Comparison of ENCODE assay signal across 19 cellular contexts in genomic region chr5:143585970-143586369, GRCh38.
DNase-seq lines count a peak whose midpoint lies in the region; ATAC-seq, FAIRE-seq and TF ChIP-seq lines count a peak whose summit lies in the region.
"Had no signal": no experiment of that assay in that cellular context is flagged by ENCODE, and none has a peak within 500 bp of the region (broad histone marks: within the 10 kb centered on the region; RNA-seq: fewer than 3 reads in every experiment).

No MANE protein-coding gene starts in this region.

- H3K9ac ChIP-seq in smooth muscle cell (ENCODE audit: low read depth): no peak overlapping the region

- H3F3A ChIP-seq in smooth muscle cell (ENCODE audit: low read depth): peaks cover 11% of the 10 kb centered on the region

- no peaks in the 10 kb centered on the region for H3K4me1 ChIP-seq in smooth muscle cell (ENCODE audit: low read depth)
- H3K4me1 ChIP-seq: Peyer's patch had no signal

- peak overlapping the region; percentile 23 for H3K4me2 ChIP-seq in smooth muscle cell

- H3K27me3 ChIP-seq in bronchial epithelial cell (ENCODE audit: control insufficient read depth, insufficient read depth, low read length) (no peaks in the 10 kb centered on the region), smooth muscle cell (ENCODE audit: low read depth) (no peaks in the 10 kb centered on the region)
- H3K27me3 ChIP-seq: Peyer's patch, tibial nerve had no signal

- no peaks in the 10 kb centered on the region for H3K79me2 ChIP-seq in smooth muscle cell (ENCODE audit: low read depth)

- H3K9me3 ChIP-seq in smooth muscle cell (replicated peaks; ENCODE audit: low read depth): no peaks in the 10 kb centered on the region
- H3K9me3 ChIP-seq: Peyer's patch, tibial nerve had no signal

- ATAC-seq in activated CD4-positive, CD25-positive, alpha-beta regulatory T cell treated with anti-CD3 and anti-CD28 coated beads, Interleukin-2, amount 50 U/mL, for 24 hours: peak; percentile 55 to 70
- ATAC-seq: sciatic nerve had no signal

- TF ChIP-seq CTCF in bronchial epithelial cell (IDR thresholded peaks at IDR 0.05; ENCODE audit: insufficient read depth, low read length, severe bottlenecking) (no peak), smooth muscle cell (IDR thresholded peaks at IDR 0.05; ENCODE audit: borderline replicate concordance, insufficient read depth, poor library complexity, severe bottlenecking) (no peak)

- H3K27ac ChIP-seq in smooth muscle cell (ENCODE audit: low read depth): peak overlapping the region; percentile 17
- H3K27ac ChIP-seq: Peyer's patch, tibial nerve, WERI-Rb-1 had no signal

- H3K4me3 ChIP-seq in bronchial epithelial cell (ENCODE audit: low read depth, low read length): no peak overlapping the region
- H3K4me3 ChIP-seq in smooth muscle cell: no peak overlapping the region
- H3K4me3 ChIP-seq: Peyer's patch, tibial nerve had no signal

- no peak for FAIRE-seq in bronchial epithelial cell (lab: Jason Lieb, UNC)
- FAIRE-seq: H54, kidney had no signal

- H3K36me3 ChIP-seq in bronchial epithelial cell (ENCODE audit: control insufficient read depth, insufficient read depth, low read length) (no peaks in the 10 kb centered on the region), smooth muscle cell (ENCODE audit: low read depth) (no peaks in the 10 kb centered on the region)
- H3K36me3 ChIP-seq: Peyer's patch, tibial nerve, WERI-Rb-1 had no signal

- H2AFZ ChIP-seq in smooth muscle cell (ENCODE audit: low read depth): peak overlapping the region; percentile 2

- no peak for DNase-seq in activated CD4-positive, CD25-positive, alpha-beta regulatory T cell (lab: John Stamatoyannopoulos, UW)
- DNase-seq in NCI-H345 (lab: John Stamatoyannopoulos, UW) (peak; percentile 36), bronchial epithelial cell (ENCODE audit: low read depth) (peak; percentile 76), smooth muscle cell (lab: John Stamatoyannopoulos, UW; ENCODE audit: unreplicated experiment) (no peak), ureter (ENCODE audit: low spot score) (no peak), AG08395 (ENCODE audit: low spot score) (no peak), islet precursor cell (no peak)
- DNase-seq: amniotic stem cell; kidney; NCI-H187 treated with DMSO at 0.1 percent for 48 hours; NCI-H524; Peyer's patch; stimulated activated CD4-positive, alpha-beta T cell treated with anti-CD3 and anti-CD28 coated beads, Interleukin-2, amount 100 ng/mL, for 48 hours; SW 1271; WERI-Rb-1 had no signal

- H4K20me1 ChIP-seq in smooth muscle cell (ENCODE audit: low read depth): no peaks in the 10 kb centered on the region

Comparison
In these comparisons a context has a peak if more than half of its experiments do, and no peak if none do; other contexts are left out.
1. DNase-seq: peak in NCI-H345 (single experiment) and bronchial epithelial cell (single experiment); none in activated CD4-positive, CD25-positive, alpha-beta regulatory T cell (0 of 4), smooth muscle cell (single experiment), ureter (single experiment), AG08395 (single experiment) and islet precursor cell (single experiment).